8 cellular contexts compared by ENCODE assay signal in the genomic region with DNA sequence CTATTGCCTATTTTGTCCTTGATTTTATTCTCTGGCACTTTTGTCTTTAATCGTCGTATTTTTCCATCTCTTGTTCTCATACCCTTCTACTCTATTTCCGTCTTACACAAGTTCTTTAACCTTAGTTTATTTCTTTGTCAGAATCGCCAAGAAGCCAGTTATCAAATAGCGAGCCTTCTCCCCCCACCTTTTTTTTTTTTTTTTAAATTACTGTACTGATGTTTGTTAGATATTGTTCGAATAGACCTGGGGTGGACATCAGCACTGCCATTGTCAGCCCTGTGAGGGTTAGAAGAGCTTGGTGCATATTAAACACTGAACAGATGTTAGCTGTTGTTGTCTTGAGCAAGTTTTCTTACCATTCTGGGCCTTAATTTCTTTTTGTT. TPM values are rescaled to one million over a fixed set of nuclear protein-coding genes. Genes with fewer than 3 reads are reported as not detected.
DNase-seq lines count a peak whose midpoint lies in the region; ATAC-seq and TF ChIP-seq lines count a peak whose summit lies in the region.

No MANE protein-coding gene starts in this region.

- H3K9me3 ChIP-seq in lower lobe of right lung = no peaks in the 10 kb centered on the region
- no peaks in the 10 kb centered on the region for H3K9me3 ChIP-seq in aorta (ENCODE audit: control insufficient read depth, low read length)

- H3K27me3 ChIP-seq in ACC112 (ENCODE audit: insufficient read depth, low read length) = no peaks in the 10 kb centered on the region
- no peaks in the 10 kb centered on the region for H3K27me3 ChIP-seq in lower lobe of right lung (ENCODE audit: low read depth)
- H3K27me3 ChIP-seq in aorta (ENCODE audit: control insufficient read depth in 1 of 2, insufficient read depth in 2 of 2, low read length in 1 of 2) = no peaks in the 10 kb centered on the region

- H3K27ac ChIP-seq in ACC112 (ENCODE audit: low read depth, low read length) = peak overlapping the region; percentile 89
- peak overlapping the region; percentile 99 for H3K27ac ChIP-seq in lower lobe of right lung
- H3K27ac ChIP-seq in aorta (ENCODE audit: low read depth in 1 of 2, low read length in 2 of 2) = peak overlapping the region in 1 of 2 donors; percentile 29

- peaks cover 50% of the 10 kb centered on the region for H3K4me1 Mint-ChIP-seq in HFFc6 (ENCODE audit: low read depth)

- peak overlapping the region; percentile 94 for H3K4me3 Mint-ChIP-seq in HFFc6

- no peak for ATAC-seq in lower lobe of right lung
- no peak for ATAC-seq in aorta (ENCODE audit: low FRiP score)
- no peak for ATAC-seq in HG02623 (IDR thresholded peaks at IDR 0.05; ENCODE audit: unreplicated experiment)

- H3K36me3 Mint-ChIP-seq in HFFc6 (ENCODE audit: low read depth) = 0 out of 2 replicates have a peak, but pooled peaks cover 4% of the 10 kb centered on the region

- H3K27ac Mint-ChIP-seq in HFFc6 = peak overlapping the region; percentile 82

- H2AFZ ChIP-seq in ACC112 (ENCODE audit: low read length, unreplicated experiment) = peak overlapping the region; percentile 74

- H3K4me1 ChIP-seq in ACC112 (ENCODE audit: control insufficient read depth, insufficient read depth, low read length, unreplicated experiment) (peaks cover 28% of the 10 kb centered on the region), lower lobe of right lung (peaks cover 49% of the 10 kb centered on the region), aorta (ENCODE audit: control insufficient read depth in 1 of 2, insufficient read depth in 2 of 2, low read length in 2 of 2) (no peaks in the 10 kb centered on the region)

- H3K9me3 Mint-ChIP-seq in HFFc6 = no peaks in the 10 kb centered on the region

- H3K4me3 ChIP-seq in ACC112 (ENCODE audit: low read depth, low read length) (peak overlapping the region; percentile 95), astrocyte of the spinal cord (ENCODE audit: low read depth, low read length) (peak overlapping the region; percentile 64), lower lobe of right lung (peak overlapping the region; percentile 80), aorta (ENCODE audit: low read length in 2 of 2) (peak overlapping the region; percentile 88 to 92)

- no peaks in the 10 kb centered on the region; the same call in 1 of the 2 replicates for H3K27me3 Mint-ChIP-seq in HFFc6 (ENCODE audit: insufficient read depth)

- intact Hi-C loops in lower lobe of right lung (cut with DNase I) = no loop called here
- intact Hi-C loops in aorta (cut with DNase I) = loop anchor here (2.0 to 5.0 kb wide), 3 partner anchors 82 to 169 kb away; no protein-coding TSS in a partner anchor

- 0 to 1% methylated on average over 6 of the region's 6 CpGs for WGBS in aorta, 2 donors

- in situ Hi-C loops in astrocyte of the spinal cord (cut with HindIII; ENCODE audit: low sequenced_read_pairs) = no loop called here

- H3K79me2 ChIP-seq in ACC112 (ENCODE audit: control insufficient read depth, insufficient read depth, low read length, unreplicated experiment) = peaks cover 53% of the 10 kb centered on the region

- TF ChIP-seq CTCF in HFFc6 (IDR thresholded peaks at IDR 0.05) (no peak), astrocyte of the spinal cord (IDR thresholded peaks at IDR 0.05; ENCODE audit: low read depth, low read length) (no peak), lower lobe of right lung (IDR thresholded peaks at IDR 0.05) (no peak)

- no peak for DNase-seq in HFFc6
- peak; percentile 20 for DNase-seq in astrocyte of the spinal cord (ENCODE audit: low read depth, low spot score)
- no peak for DNase-seq in lower lobe of right lung
- DNase-seq in aorta = no peak
- DNase-seq in T1000 (lab: John Stamatoyannopoulos, UW) = no peak
- DNase-seq in NCI-H2107 treated with DMSO at 0.1 percent for 48 hours (lab: John Stamatoyannopoulos, UW; ENCODE audit: unreplicated experiment) = no peak

- no peaks in the 10 kb centered on the region for H3K36me3 ChIP-seq in ACC112 (ENCODE audit: insufficient read depth, low read length)
- H3K36me3 ChIP-seq in lower lobe of right lung = no peaks in the 10 kb centered on the region
- H3K36me3 ChIP-seq in aorta (ENCODE audit: control insufficient read depth in 1 of 2, insufficient read depth in 2 of 2, low read length in 1 of 2) = no peaks in the 10 kb centered on the region

RNA-seq across cellular contexts. Expression of gene SPCS3, which starts 1.2 kb away (rescaled TPM):
- total RNA-seq in HFFc6 (2021; fragmentation: NEBNext Ultra II Directional; extraction: Animal tissue kit (Norgen Biotek cat#: 25700)) = 100 to 1,000 TPM; 163 to 250 (median 180) TPM
- total RNA-seq in lower lobe of right lung (129 TPM), aorta (100 to 1,000 TPM; 124 to 168 TPM)
- 10 to 100 TPM; 25.2 to 28.2 TPM for polyA plus RNA-seq in aorta

RNA-seq across cellular contexts. Expression of gene ASB5, which starts 51.9 kb away (rescaled TPM):
- total RNA-seq in HFFc6 (2021; fragmentation: NEBNext Ultra II Directional; extraction: Animal tissue kit (Norgen Biotek cat#: 25700)) = under 1 TPM in 3 of 6 experiments, not detected in 3; 0.14 to 0.21 (median 0.17) TPM
- not detected for total RNA-seq in lower lobe of right lung
- not detected for total RNA-seq in aorta
- under 1 TPM in 1 of 2 donors, not detected in 1; 0.28 TPM for polyA plus RNA-seq in aorta
